ENCODE assay signal across 12 cellular contexts in genomic region chr1:91099746-91100621, GRCh38.
DNase-seq lines count a peak whose midpoint lies in the region; ATAC-seq and TF ChIP-seq lines count a peak whose summit lies in the region.
"Had no signal": no experiment of that assay in that cellular context is flagged by ENCODE, and none has a peak within 500 bp of the region (broad histone marks: within the 10 kb centered on the region; RNA-seq: fewer than 3 reads in every experiment).

No MANE protein-coding gene starts in this region.

- H3K27me3 ChIP-seq in tibial nerve (no peaks in the 10 kb centered on the region), brain microvascular endothelial cell (replicated peaks) (no peaks in the 10 kb centered on the region)
- H3K27me3 ChIP-seq: transverse colon had no signal

- peak overlapping the region; percentile 70 to 83 (median 75) for H3K4me3 Mint-ChIP-seq in immature natural killer cell
- H3K4me3 Mint-ChIP-seq: activated B cell treated with CpG ODN at 0.5 μM for 24 hours had no signal

- no peak for TF ChIP-seq CTCF in tibial nerve (IDR thresholded peaks at IDR 0.05)
- no peak for TF ChIP-seq CTCF in brain microvascular endothelial cell (IDR thresholded peaks at IDR 0.05; ENCODE audit: low read depth, low read length, missing control alignments)

- no peak for TF ChIP-seq POLR2A in tibial nerve (IDR thresholded peaks at IDR 0.05)

- no peak for TF ChIP-seq EP300 in tibial nerve (IDR thresholded peaks at IDR 0.05)

- no peaks in the 10 kb centered on the region for H3K4me1 ChIP-seq in tibial nerve
- H3K4me1 ChIP-seq: transverse colon had no signal

- H3K36me3 ChIP-seq in tibial nerve (no peaks in the 10 kb centered on the region), brain microvascular endothelial cell (replicated peaks) (no peaks in the 10 kb centered on the region)
- H3K36me3 ChIP-seq: transverse colon had no signal

- H3K27ac Mint-ChIP-seq in immature natural killer cell = peak overlapping the region; percentile 9 to 82 (median 71)
- H3K27ac Mint-ChIP-seq: activated B cell treated with CpG ODN at 0.5 μM for 24 hours had no signal

- peaks cover 0 to 6% (median 0%) of the 10 kb centered on the region in 3 donors for H3K36me3 Mint-ChIP-seq in immature natural killer cell

- peaks cover 11 to 17% (median 16%) of the 10 kb centered on the region in 3 donors for H3K27me3 Mint-ChIP-seq in immature natural killer cell (ENCODE audit: low read depth in 3 of 3)

- peak; percentile 52 for ATAC-seq in GM21360 (IDR thresholded peaks at IDR 0.05; ENCODE audit: unreplicated experiment)

- no peak overlapping the region for H3K4me3 ChIP-seq in tibial nerve
- no peak overlapping the region for H3K4me3 ChIP-seq in brain microvascular endothelial cell (ENCODE audit: low read depth, low read length)
- H3K4me3 ChIP-seq: transverse colon had no signal

- peaks cover 34 to 35% of the 10 kb centered on the region in 2 donors for H3K4me1 Mint-ChIP-seq in immature natural killer cell

- H3K9me3 Mint-ChIP-seq in immature natural killer cell = peaks cover 0 to 1% (median 0%) of the 10 kb centered on the region in 6 donors
- H3K9me3 Mint-ChIP-seq: activated B cell treated with CpG ODN at 0.5 μM for 24 hours had no signal

- DNase-seq in DMS53 treated with DMSO at 0.1 percent for 48 hours (lab: John Stamatoyannopoulos, UW; ENCODE audit: unreplicated experiment) (peak; percentile 18), RPMI7951 (ENCODE audit: low read depth) (peak; percentile 83), immature natural killer cell (peak; percentile 66 to 71 (median 67)), GDM1 (lab: John Stamatoyannopoulos, UW) (no peak), tibial nerve (ENCODE audit: low spot score in 2 of 2) (no peak), NCI-H1105 treated with DMSO at 0.1 percent for 48 hours (lab: John Stamatoyannopoulos, UW) (no peak), brain microvascular endothelial cell (no peak)
- DNase-seq: activated B cell treated with CpG ODN at 0.5 μM for 24 hours, dermis blood vessel endothelial cell, NCI-H2227 treated with DMSO at 0.1 percent for 48 hours, transverse colon had no signal

- in situ Hi-C loops in brain microvascular endothelial cell (cut with HindIII; ENCODE audit: low pct_ligation_motif_present, low sequenced_read_pairs) = no loop called here

- H3K9me3 ChIP-seq in tibial nerve = no peaks in the 10 kb centered on the region
- H3K9me3 ChIP-seq: transverse colon had no signal

- 57 to 70% methylated on average over 7 of the region's 7 CpGs for WGBS in tibial nerve, 2 donors

- H3K27ac ChIP-seq in tibial nerve (no peak overlapping the region), brain microvascular endothelial cell (no peak overlapping the region)
- H3K27ac ChIP-seq: transverse colon had no signal

Comparison
In these comparisons a context has a peak if more than half of its experiments do, and no peak if none do; other contexts are left out.
1. DNase-seq: peak in DMS53 treated with DMSO at 0.1 percent for 48 hours (single experiment), RPMI7951 (single experiment) and immature natural killer cell (3 of 3); none in GDM1 (single experiment), tibial nerve (0 of 2), NCI-H1105 treated with DMSO at 0.1 percent for 48 hours (single experiment) and brain microvascular endothelial cell (single experiment).